Comparison of ENCODE assay signal across 8 cellular contexts in the genomic region with DNA sequence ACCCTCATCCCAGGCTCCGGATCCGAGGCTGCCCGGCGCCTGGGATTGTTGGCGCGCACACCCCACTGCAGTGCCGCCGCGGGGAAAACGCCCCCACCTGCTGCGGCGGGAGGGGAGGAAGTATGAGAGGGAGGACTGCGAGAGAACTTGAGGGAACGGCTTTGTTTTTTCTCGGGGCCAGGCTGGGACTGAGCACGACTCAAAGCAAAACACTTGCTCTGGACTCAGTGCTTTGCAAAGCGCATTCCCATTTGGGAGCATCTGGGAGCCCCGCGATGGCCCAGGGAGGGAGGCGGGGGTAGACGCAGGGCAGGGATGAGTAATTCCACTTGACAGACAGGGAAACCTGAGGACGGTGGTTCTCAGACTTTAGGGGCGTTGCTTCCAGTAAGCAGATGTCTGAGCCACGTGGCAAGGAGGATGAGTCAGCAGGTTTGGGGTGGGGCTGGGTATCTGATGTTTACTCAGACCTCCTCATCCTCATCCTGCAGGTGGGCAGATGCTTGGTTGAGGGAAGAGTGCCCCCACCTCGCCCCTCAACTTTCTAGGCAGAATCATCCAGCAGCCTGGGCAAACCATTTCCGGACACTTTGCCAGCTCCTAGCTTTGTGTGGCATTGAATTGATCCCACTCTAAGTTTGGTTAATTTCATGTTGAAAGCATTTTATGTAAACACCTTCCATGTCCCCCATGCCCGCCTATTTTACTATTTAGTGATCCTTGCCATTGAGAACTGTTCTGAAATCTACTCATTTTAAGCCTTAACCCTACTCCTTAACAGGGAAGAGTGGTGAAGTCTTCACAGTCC. TPM values are rescaled to one million over a fixed set of nuclear protein-coding genes. Genes with fewer than 3 reads are reported as not detected.
A peak's percentile ranks its signal among the peaks of the same experiment; 100 is the strongest.
DNase-seq lines count a peak whose midpoint lies in the region; ATAC-seq and TF ChIP-seq lines count a peak whose summit lies in the region.

No MANE protein-coding gene starts in this region.

- H3K4me2 ChIP-seq in Karpas-422 (ENCODE audit: low read depth, low read length, poor library complexity, severe bottlenecking) (peak overlapping the region; percentile 83), trophoblast cell (ENCODE audit: low read length) (peak overlapping the region; percentile 49)

- no peak overlapping the region for H3K23ac ChIP-seq in trophoblast cell (ENCODE audit: low read length)

- H2BK12ac ChIP-seq in trophoblast cell (ENCODE audit: low read length): no peak overlapping the region

- no peak overlapping the region for H4K12ac ChIP-seq in trophoblast cell (ENCODE audit: low read depth, low read length)

- H3K27ac ChIP-seq in Karpas-422 (ENCODE audit: low read length) (no peak overlapping the region), trophoblast cell (ENCODE audit: low read depth, low read length) (no peak overlapping the region), upper lobe of right lung (no peak overlapping the region)

- no peaks in the 10 kb centered on the region for H3K9me3 ChIP-seq in Karpas-422 (ENCODE audit: low read length)
- H3K9me3 ChIP-seq in trophoblast cell (ENCODE audit: insufficient read depth, low read depth, low read length): no peaks in the 10 kb centered on the region
- H3K9me3 ChIP-seq in upper lobe of right lung: no peaks in the 10 kb centered on the region

- no peaks in the 10 kb centered on the region for H4K20me1 ChIP-seq in Karpas-422 (ENCODE audit: insufficient read depth, low read depth, low read length)

- no peak overlapping the region for H4K91ac ChIP-seq in trophoblast cell (ENCODE audit: low read depth, low read length)

- H2AK5ac ChIP-seq in trophoblast cell (ENCODE audit: low read length): no peak overlapping the region

- TF ChIP-seq CTCF in foreskin fibroblast (IDR thresholded peaks at IDR 0.05; ENCODE audit: low read depth, low read length) (no peak), upper lobe of right lung (IDR thresholded peaks at IDR 0.05) (no peak)

- H2BK5ac ChIP-seq in trophoblast cell (ENCODE audit: low read depth, low read length, poor library complexity): no peak overlapping the region

- H3K9ac ChIP-seq in Karpas-422 (ENCODE audit: low read length) (peak overlapping the region; percentile 65), trophoblast cell (ENCODE audit: low read length) (no peak overlapping the region)

- H3K4me1 ChIP-seq in Karpas-422 (ENCODE audit: low read length) (peaks cover 38% of the 10 kb centered on the region), trophoblast cell (ENCODE audit: control insufficient read depth in 1 of 2, insufficient read depth in 2 of 2, low read length in 2 of 2) (peaks cover 5 to 6% of the 10 kb centered on the region in 2 experiments), upper lobe of right lung (peaks cover 21% of the 10 kb centered on the region)

- peak overlapping the region; percentile 64 for H3K4me3 ChIP-seq in Karpas-422 (ENCODE audit: low read length)
- peak overlapping the region; percentile 47 to 70 for H3K4me3 ChIP-seq in foreskin fibroblast (ENCODE audit: low read depth in 1 of 2, low read length in 2 of 2)
- H3K4me3 ChIP-seq in trophoblast cell (ENCODE audit: low read depth, low read length): no peak overlapping the region
- peak overlapping the region; percentile 39 for H3K4me3 ChIP-seq in upper lobe of right lung

- no peaks in the 10 kb centered on the region for H3K79me2 ChIP-seq in Karpas-422 (ENCODE audit: low read length)
- no peaks in the 10 kb centered on the region for H3K79me2 ChIP-seq in trophoblast cell (ENCODE audit: control insufficient read depth, insufficient read depth, low read length, poor library complexity)

- WGBS in trophoblast cell (ENCODE audit: extremely low coverage, insufficient coverage, insufficient read length): no CpG with 5 or more reads among the region's 27 CpGs

- H4K8ac ChIP-seq in trophoblast cell (ENCODE audit: low read depth, low read length): no peak overlapping the region

- H3K36me3 ChIP-seq in Karpas-422 (ENCODE audit: insufficient read depth, low read length) (no peaks in the 10 kb centered on the region), trophoblast cell (ENCODE audit: control insufficient read depth in 1 of 2, insufficient read depth in 2 of 2, low read length in 2 of 2) (no peaks in the 10 kb centered on the region), upper lobe of right lung (no peaks in the 10 kb centered on the region)

- no peaks in the 10 kb centered on the region for H3K9me2 ChIP-seq in Karpas-422 (replicated peaks; ENCODE audit: insufficient read depth, low read length)

- intact Hi-C loops in upper lobe of right lung (cut with DNase I): no loop called here

- no peak overlapping the region for H2BK120ac ChIP-seq in trophoblast cell (ENCODE audit: insufficient read depth, low read length, poor library complexity)

- no peak overlapping the region for H3K14ac ChIP-seq in trophoblast cell (ENCODE audit: low read length)

- H2AFZ ChIP-seq in Karpas-422 (ENCODE audit: low read length) (peak overlapping the region; percentile 85), trophoblast cell (ENCODE audit: insufficient read depth, low read length, poor library complexity) (peak overlapping the region; percentile 58)

- no peak overlapping the region for H3K18ac ChIP-seq in trophoblast cell (ENCODE audit: low read length)

- no peaks in the 10 kb centered on the region for H3K27me3 ChIP-seq in Karpas-422 (ENCODE audit: low read length)
- H3K27me3 ChIP-seq in trophoblast cell (ENCODE audit: insufficient read depth, low read length): peaks cover 25% of the 10 kb centered on the region
- H3K27me3 ChIP-seq in upper lobe of right lung: peaks cover 34% of the 10 kb centered on the region

- ATAC-seq in GM19351 (IDR thresholded peaks at IDR 0.05; ENCODE audit: unreplicated experiment) (peak; percentile 66), upper lobe of right lung (peak; percentile 69)

- no peaks in the 10 kb centered on the region for H3K79me1 ChIP-seq in trophoblast cell (ENCODE audit: low read length)

- H3K4ac ChIP-seq in trophoblast cell (ENCODE audit: low read depth, low read length): no peak overlapping the region

- DNase-seq in AG20443 (ENCODE audit: low spot score): peak; percentile 87
- peak; percentile 89 for DNase-seq in Karpas-422
- peak; percentile 87 for DNase-seq in RPMI8226
- peak; percentile 76 for DNase-seq in activated T-helper 9 cell treated with anti-CD3 and anti-CD28 coated beads, Interleukin-2, amount 50 U/mL, for 16 hours (ENCODE audit: low read depth)
- peak; percentile 93 to 97 for DNase-seq in foreskin fibroblast
- peak in 1 of 2 donors; percentile 5 for DNase-seq in trophoblast cell
- peak; percentile 63 for DNase-seq in upper lobe of right lung

RNA-seq across cellular contexts. Expression of a gene that starts 1.5 kb away (rescaled TPM):
- 1.5 and 2.6 TPM in 2 replicates for total RNA-seq in Karpas-422 (2014; rRNA removed; shearing (Covaris generic); ENCODE audit: low replicate concordance)
- 0.07 and 0.11 TPM in 2 replicates for polyA plus RNA-seq in trophoblast cell (2013)
- 6.1 TPM for total RNA-seq in upper lobe of right lung

RNA-seq across cellular contexts. Expression of a gene that starts 37.1 kb away (rescaled TPM):
- not detected in 2 replicates for total RNA-seq in Karpas-422 (2014; rRNA removed; shearing (Covaris generic); ENCODE audit: low replicate concordance)
- not detected in 2 replicates for polyA plus RNA-seq in trophoblast cell (2013)
- total RNA-seq in upper lobe of right lung: not detected

RNA-seq across cellular contexts. Expression of a gene that starts 41.0 kb away (rescaled TPM):
- 0.22 and 2.2 TPM in 2 replicates for total RNA-seq in Karpas-422 (2014; rRNA removed; shearing (Covaris generic); ENCODE audit: low replicate concordance)
- polyA plus RNA-seq in trophoblast cell (2013): not detected in 2 replicates
- 0.55 TPM for total RNA-seq in upper lobe of right lung
